In genomic region chr11:3011891-3012885, GRCh38 we compare ENCODE assay signal across 1 cellular context.
TF ChIP-seq lines count a peak whose summit lies in the region.

No MANE protein-coding gene starts in this region.

TF ChIP-seq in HepG2, 621 proteins besides CTCF, POLR2A, EP300 and RAD21:
- TF ChIP-seq, protein P1, sequence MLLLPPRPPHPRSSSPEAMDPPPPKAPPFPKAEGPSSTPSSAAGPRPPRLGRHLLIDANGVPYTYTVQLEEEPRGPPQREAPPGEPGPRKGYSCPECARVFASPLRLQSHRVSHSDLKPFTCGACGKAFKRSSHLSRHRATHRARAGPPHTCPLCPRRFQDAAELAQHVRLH (CRISPR knock-in tag; IDR thresholded peaks at IDR 0.05; ENCODE audit: borderline replicate concordance, low read depth): no peak
- no peak for TF ChIP-seq TAF1 (CRISPR knock-in tag; IDR thresholded peaks at IDR 0.05)
- TF ChIP-seq ZNF225 (CRISPR knock-in tag; IDR thresholded peaks at IDR 0.05): no peak
- no peak for TF ChIP-seq GATAD2A (CRISPR knock-in tag; IDR thresholded peaks at IDR 0.05)
- no peak for TF ChIP-seq GATAD1 (CRISPR knock-in tag; IDR thresholded peaks at IDR 0.05)
- no peak for TF ChIP-seq BRF2 (CRISPR knock-in tag; IDR thresholded peaks at IDR 0.05)
- TF ChIP-seq ZNF782 (CRISPR knock-in tag; IDR thresholded peaks at IDR 0.05; ENCODE audit: borderline replicate concordance): no peak
- no peak for TF ChIP-seq ERF (CRISPR knock-in tag; IDR thresholded peaks at IDR 0.05)
- TF ChIP-seq, protein P2, sequence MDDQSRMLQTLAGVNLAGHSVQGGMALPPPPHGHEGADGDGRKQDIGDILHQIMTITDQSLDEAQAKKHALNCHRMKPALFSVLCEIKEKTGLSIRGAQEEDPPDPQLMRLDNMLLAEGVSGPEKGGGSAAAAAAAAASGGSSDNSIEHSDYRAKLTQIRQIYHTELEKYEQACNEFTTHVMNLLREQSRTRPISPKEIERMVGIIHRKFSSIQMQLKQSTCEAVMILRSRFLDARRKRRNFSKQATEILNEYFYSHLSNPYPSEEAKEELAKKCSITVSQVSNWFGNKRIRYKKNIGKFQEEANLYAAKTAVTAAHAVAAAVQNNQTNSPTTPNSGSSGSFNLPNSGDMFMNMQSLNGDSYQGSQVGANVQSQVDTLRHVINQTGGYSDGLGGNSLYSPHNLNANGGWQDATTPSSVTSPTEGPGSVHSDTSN (CRISPR knock-in tag; IDR thresholded peaks at IDR 0.05; ENCODE audit: borderline replicate concordance): no peak
- no peak for TF ChIP-seq ZNF280B (CRISPR knock-in tag; IDR thresholded peaks at IDR 0.05; ENCODE audit: borderline replicate concordance)
- TF ChIP-seq MED13 (CRISPR knock-in tag; IDR thresholded peaks at IDR 0.05): no peak
- TF ChIP-seq ZNF720 (CRISPR knock-in tag; IDR thresholded peaks at IDR 0.05): no peak
- TF ChIP-seq ZNF850 (CRISPR knock-in tag; conservative IDR thresholded peaks at IDR 0.05): no peak
- TF ChIP-seq, protein P3, sequence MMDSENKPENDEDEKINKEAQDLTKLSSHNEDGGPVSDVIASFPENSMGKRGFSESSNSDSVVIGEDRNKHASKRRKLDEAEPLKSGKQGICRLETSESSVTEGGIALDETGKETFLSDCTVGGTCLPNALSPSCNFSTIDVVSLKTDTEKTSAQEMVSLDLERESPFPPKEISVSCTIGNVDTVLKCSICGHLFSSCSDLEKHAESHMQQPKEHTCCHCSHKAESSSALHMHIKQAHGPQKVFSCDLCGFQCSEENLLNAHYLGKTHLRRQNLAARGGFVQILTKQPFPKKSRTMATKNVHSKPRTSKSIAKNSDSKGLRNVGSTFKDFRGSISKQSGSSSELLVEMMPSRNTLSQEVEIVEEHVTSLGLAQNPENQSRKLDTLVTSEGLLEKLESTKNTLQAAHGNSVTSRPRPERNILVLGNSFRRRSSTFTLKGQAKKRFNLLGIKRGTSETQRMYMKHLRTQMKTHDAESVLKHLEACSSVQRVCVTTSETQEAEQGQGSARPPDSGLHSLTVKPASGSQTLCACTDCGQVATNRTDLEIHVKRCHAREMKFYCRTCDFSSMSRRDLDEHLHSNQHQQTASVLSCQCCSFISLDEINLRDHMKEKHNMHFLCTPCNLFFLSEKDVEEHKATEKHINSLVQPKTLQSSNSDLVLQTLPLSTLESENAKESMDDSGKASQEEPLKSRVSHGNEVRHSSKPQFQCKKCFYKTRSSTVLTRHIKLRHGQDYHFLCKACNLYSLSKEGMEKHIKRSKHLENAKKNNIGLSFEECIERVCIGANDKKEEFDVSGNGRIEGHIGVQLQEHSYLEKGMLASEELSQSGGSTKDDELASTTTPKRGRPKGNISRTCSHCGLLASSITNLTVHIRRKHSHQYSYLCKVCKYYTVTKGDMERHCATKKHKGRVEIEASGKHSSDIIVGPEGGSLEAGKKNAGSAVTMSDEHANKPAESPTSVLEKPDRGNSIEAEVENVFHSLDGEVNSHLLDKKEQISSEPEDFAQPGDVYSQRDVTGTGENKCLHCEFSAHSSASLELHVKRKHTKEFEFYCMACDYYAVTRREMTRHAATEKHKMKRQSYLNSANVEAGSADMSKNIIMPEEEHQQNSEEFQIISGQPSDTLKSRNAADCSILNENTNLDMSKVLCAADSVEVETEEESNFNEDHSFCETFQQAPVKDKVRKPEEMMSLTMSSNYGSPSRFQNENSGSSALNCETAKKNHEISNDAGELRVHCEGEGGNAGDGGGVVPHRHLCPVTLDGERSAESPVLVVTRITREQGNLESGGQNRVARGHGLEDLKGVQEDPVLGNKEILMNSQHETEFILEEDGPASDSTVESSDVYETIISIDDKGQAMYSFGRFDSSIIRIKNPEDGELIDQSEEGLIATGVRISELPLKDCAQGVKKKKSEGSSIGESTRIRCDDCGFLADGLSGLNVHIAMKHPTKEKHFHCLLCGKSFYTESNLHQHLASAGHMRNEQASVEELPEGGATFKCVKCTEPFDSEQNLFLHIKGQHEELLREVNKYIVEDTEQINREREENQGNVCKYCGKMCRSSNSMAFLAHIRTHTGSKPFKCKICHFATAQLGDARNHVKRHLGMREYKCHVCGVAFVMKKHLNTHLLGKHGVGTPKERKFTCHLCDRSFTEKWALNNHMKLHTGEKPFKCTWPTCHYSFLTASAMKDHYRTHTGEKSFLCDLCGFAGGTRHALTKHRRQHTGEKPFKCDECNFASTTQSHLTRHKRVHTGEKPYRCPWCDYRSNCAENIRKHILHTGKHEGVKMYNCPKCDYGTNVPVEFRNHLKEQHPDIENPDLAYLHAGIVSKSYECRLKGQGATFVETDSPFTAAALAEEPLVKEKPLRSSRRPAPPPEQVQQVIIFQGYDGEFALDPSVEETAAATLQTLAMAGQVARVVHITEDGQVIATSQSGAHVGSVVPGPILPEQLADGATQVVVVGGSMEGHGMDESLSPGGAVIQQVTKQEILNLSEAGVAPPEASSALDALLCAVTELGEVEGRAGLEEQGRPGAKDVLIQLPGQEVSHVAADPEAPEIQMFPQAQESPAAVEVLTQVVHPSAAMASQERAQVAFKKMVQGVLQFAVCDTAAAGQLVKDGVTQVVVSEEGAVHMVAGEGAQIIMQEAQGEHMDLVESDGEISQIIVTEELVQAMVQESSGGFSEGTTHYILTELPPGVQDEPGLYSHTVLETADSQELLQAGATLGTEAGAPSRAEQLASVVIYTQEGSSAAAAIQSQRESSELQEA (CRISPR knock-in tag; IDR thresholded peaks at IDR 0.05; ENCODE audit: not compliant biosample characterization): no peak
- TF ChIP-seq, protein P4, sequence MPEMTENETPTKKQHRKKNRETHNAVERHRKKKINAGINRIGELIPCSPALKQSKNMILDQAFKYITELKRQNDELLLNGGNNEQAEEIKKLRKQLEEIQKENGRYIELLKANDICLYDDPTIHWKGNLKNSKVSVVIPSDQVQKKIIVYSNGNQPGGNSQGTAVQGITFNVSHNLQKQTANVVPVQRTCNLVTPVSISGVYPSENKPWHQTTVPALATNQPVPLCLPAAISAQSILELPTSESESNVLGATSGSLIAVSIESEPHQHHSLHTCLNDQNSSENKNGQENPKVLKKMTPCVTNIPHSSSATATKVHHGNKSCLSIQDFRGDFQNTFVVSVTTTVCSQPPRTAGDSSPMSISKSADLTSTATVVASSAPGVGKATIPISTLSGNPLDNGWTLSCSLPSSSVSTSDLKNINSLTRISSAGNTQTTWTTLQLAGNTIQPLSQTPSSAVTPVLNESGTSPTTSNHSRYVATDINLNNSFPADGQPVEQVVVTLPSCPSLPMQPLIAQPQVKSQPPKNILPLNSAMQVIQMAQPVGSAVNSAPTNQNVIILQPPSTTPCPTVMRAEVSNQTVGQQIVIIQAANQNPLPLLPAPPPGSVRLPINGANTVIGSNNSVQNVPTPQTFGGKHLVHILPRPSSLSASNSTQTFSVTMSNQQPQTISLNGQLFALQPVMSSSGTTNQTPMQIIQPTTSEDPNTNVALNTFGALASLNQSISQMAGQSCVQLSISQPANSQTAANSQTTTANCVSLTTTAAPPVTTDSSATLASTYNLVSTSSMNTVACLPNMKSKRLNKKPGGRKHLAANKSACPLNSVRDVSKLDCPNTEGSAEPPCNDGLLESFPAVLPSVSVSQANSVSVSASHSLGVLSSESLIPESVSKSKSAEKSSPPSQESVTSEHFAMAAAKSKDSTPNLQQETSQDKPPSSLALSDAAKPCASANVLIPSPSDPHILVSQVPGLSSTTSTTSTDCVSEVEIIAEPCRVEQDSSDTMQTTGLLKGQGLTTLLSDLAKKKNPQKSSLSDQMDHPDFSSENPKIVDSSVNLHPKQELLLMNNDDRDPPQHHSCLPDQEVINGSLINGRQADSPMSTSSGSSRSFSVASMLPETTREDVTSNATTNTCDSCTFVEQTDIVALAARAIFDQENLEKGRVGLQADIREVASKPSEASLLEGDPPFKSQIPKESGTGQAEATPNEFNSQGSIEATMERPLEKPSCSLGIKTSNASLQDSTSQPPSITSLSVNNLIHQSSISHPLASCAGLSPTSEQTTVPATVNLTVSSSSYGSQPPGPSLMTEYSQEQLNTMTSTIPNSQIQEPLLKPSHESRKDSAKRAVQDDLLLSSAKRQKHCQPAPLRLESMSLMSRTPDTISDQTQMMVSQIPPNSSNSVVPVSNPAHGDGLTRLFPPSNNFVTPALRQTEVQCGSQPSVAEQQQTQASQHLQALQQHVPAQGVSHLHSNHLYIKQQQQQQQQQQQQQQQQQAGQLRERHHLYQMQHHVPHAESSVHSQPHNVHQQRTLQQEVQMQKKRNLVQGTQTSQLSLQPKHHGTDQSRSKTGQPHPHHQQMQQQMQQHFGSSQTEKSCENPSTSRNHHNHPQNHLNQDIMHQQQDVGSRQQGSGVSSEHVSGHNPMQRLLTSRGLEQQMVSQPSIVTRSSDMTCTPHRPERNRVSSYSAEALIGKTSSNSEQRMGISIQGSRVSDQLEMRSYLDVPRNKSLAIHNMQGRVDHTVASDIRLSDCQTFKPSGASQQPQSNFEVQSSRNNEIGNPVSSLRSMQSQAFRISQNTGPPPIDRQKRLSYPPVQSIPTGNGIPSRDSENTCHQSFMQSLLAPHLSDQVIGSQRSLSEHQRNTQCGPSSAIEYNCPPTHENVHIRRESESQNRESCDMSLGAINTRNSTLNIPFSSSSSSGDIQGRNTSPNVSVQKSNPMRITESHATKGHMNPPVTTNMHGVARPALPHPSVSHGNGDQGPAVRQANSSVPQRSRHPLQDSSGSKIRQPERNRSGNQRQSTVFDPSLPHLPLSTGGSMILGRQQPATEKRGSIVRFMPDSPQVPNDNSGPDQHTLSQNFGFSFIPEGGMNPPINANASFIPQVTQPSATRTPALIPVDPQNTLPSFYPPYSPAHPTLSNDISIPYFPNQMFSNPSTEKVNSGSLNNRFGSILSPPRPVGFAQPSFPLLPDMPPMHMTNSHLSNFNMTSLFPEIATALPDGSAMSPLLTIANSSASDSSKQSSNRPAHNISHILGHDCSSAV (CRISPR knock-in tag; IDR thresholded peaks at IDR 0.05; ENCODE audit: borderline replicate concordance): no peak
- no peak for TF ChIP-seq TGIF2 (CRISPR knock-in tag; IDR thresholded peaks at IDR 0.05)
- TF ChIP-seq NFKBIZ (CRISPR knock-in tag; IDR thresholded peaks at IDR 0.05): no peak
- TF ChIP-seq ATF5 (CRISPR knock-in tag; IDR thresholded peaks at IDR 0.05; ENCODE audit: low read depth): no peak
- no peak for TF ChIP-seq CREB1 (IDR thresholded peaks at IDR 0.05)
- TF ChIP-seq CREB1 (CRISPR knock-in tag; IDR thresholded peaks at IDR 0.05): no peak
- TF ChIP-seq, protein P5, sequence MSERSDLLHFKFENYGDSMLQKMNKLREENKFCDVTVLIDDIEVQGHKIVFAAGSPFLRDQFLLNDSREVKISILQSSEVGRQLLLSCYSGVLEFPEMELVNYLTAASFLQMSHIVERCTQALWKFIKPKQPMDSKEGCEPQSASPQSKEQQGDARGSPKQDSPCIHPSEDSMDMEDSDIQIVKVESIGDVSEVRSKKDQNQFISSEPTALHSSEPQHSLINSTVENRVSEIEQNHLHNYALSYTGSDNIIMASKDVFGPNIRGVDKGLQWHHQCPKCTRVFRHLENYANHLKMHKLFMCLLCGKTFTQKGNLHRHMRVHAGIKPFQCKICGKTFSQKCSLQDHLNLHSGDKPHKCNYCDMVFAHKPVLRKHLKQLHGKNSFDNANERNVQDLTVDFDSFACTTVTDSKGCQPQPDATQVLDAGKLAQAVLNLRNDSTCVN (CRISPR knock-in tag; IDR thresholded peaks at IDR 0.05; ENCODE audit: borderline replicate concordance): no peak
